Comparison of ENCODE assay signal across 23 cellular contexts in genomic region chr11:122780296-122780949, GRCh38. TPM values are rescaled to one million over a fixed set of nuclear protein-coding genes. Genes with fewer than 3 reads are reported as not detected.
A peak's percentile ranks its signal among the peaks of the same experiment; 100 is the strongest.
DNase-seq lines count a peak whose midpoint lies in the region; ATAC-seq and TF ChIP-seq lines count a peak whose summit lies in the region.
"Had no signal": no experiment of that assay in that cellular context is flagged by ENCODE, and none has a peak within 500 bp of the region (broad histone marks: within the 10 kb centered on the region; RNA-seq: fewer than 3 reads in every experiment).

No MANE protein-coding gene starts in this region.

- peak overlapping the region; percentile 56 for H3K9ac ChIP-seq in adipocyte (ENCODE audit: low read length)
- H3K9ac ChIP-seq: neural progenitor cell, SK-N-SH had no signal

- H3K9me3 Mint-ChIP-seq in CD4-positive, CD25-positive, alpha-beta regulatory T cell = no peaks in the 10 kb centered on the region
- H3K9me3 Mint-ChIP-seq in neural crest cell = no peaks in the 10 kb centered on the region
- H3K9me3 Mint-ChIP-seq: neural progenitor cell; stimulated activated memory B cell treated with anti-CD40 and anti-IgM and Interleukin-4, amounts not matched to agents 10 μg/mL and 1 μg/mL and 100 μg/mL, for 72 hours had no signal

- ATAC-seq in CD4-positive, CD25-positive, alpha-beta regulatory T cell (ENCODE audit: low read depth in 2 of 2) = no peak
- ATAC-seq in HG03439 (IDR thresholded peaks at IDR 0.05; ENCODE audit: unreplicated experiment) = no peak
- ATAC-seq: stimulated activated memory B cell treated with anti-CD40 and anti-IgM and Interleukin-4, amounts not matched to agents 10 μg/mL and 1 μg/mL and 100 μg/mL, for 72 hours had no signal

- no peak overlapping the region for H3K27ac ChIP-seq in CD4-positive, CD25-positive, alpha-beta regulatory T cell (ENCODE audit: insufficient read depth, low read length, poor library complexity, severe bottlenecking)
- H3K27ac ChIP-seq: adrenal gland, neural progenitor cell, right atrium auricular region, suprapubic skin had no signal

- H3K4me1 Mint-ChIP-seq in CD4-positive, CD25-positive, alpha-beta regulatory T cell = peaks cover 4 to 10% (median 9%) of the 10 kb centered on the region in 4 donors
- H3K4me1 Mint-ChIP-seq in neural crest cell = peaks cover 12% of the 10 kb centered on the region

- H3K27me3 ChIP-seq in CD4-positive, CD25-positive, alpha-beta regulatory T cell (ENCODE audit: control insufficient read depth, insufficient read depth, low read length) = no peaks in the 10 kb centered on the region
- H3K27me3 ChIP-seq in adipocyte (replicated peaks; ENCODE audit: control insufficient read depth, insufficient read depth, low read length) = no peaks in the 10 kb centered on the region
- H3K27me3 ChIP-seq: adrenal gland, neural progenitor cell, right atrium auricular region, suprapubic skin had no signal

- peak overlapping the region in 1 of 4 donors; percentile 67 for H3K4me3 Mint-ChIP-seq in CD4-positive, CD25-positive, alpha-beta regulatory T cell
- H3K4me3 Mint-ChIP-seq in neural crest cell = no peak overlapping the region
- H3K4me3 Mint-ChIP-seq: brain; neural progenitor cell; stimulated activated memory B cell treated with anti-CD40 and anti-IgM and Interleukin-4, amounts not matched to agents 10 μg/mL and 1 μg/mL and 100 μg/mL, for 72 hours had no signal

- no peaks in the 10 kb centered on the region for H3K27me3 Mint-ChIP-seq in CD4-positive, CD25-positive, alpha-beta regulatory T cell
- H3K27me3 Mint-ChIP-seq in neural crest cell (ENCODE audit: low read depth) = peaks cover 7% of the 10 kb centered on the region
- H3K27me3 Mint-ChIP-seq: brain; stimulated activated memory B cell treated with anti-CD40 and anti-IgM and Interleukin-4, amounts not matched to agents 10 μg/mL and 1 μg/mL and 100 μg/mL, for 72 hours had no signal

- H3K36me3 ChIP-seq in CD4-positive, CD25-positive, alpha-beta regulatory T cell (ENCODE audit: control insufficient read depth, insufficient read depth, low read length) = peaks cover 69% of the 10 kb centered on the region
- H3K36me3 ChIP-seq in adipocyte (ENCODE audit: control insufficient read depth, insufficient read depth, low read length, severe bottlenecking) = peaks cover 12% of the 10 kb centered on the region
- H3K36me3 ChIP-seq: adrenal gland, neural progenitor cell, right atrium auricular region, suprapubic skin had no signal

- no peak for TF ChIP-seq CTCF in neural crest cell (conservative IDR thresholded peaks at IDR 0.05)

- H3K36me3 Mint-ChIP-seq in CD4-positive, CD25-positive, alpha-beta regulatory T cell = peaks cover 59% of the 10 kb centered on the region
- no peaks in the 10 kb centered on the region for H3K36me3 Mint-ChIP-seq in neural crest cell (ENCODE audit: low read depth)
- H3K36me3 Mint-ChIP-seq: neural progenitor cell had no signal

- DNase-seq in CD4-positive, CD25-positive, alpha-beta regulatory T cell = no peak
- DNase-seq in G401 (ENCODE audit: low spot score) = peak; percentile 94
- no peak for DNase-seq in adipocyte (ENCODE audit: low read depth)
- DNase-seq in neural crest cell (ENCODE audit: low read depth, low spot score) = no peak
- no peak for DNase-seq in hepatic stellate cell (ENCODE audit: low spot score)
- no peak for DNase-seq in T-helper 1 cell
- DNase-seq: activated CD4-positive, alpha-beta T cell treated with anti-CD3 and anti-CD28 coated beads for 4 hours; activated gamma-delta T cell treated with Interleukin-2 at 50 U/mL for 16 hours; activated T-cell treated with anti-CD3 and anti-CD28 coated beads, Interleukin-2, amount 50 U/mL, for 1 hour; adrenal gland; kidney; NCI-H2029 treated with DMSO at 0.1 percent for 48 hours; NCI-H2227 treated with DMSO at 0.1 percent for 48 hours; NCI-H69; SK-N-SH; stimulated activated CD4-positive, alpha-beta T cell treated with anti-CD3 and anti-CD28 coated beads, Interleukin-4, amount 100 ng/mL, for 4 hours had no signal

- H3K4me3 ChIP-seq in CD4-positive, CD25-positive, alpha-beta regulatory T cell (ENCODE audit: low read depth, low read length) = no peak overlapping the region
- peak overlapping the region; percentile 32 for H3K4me3 ChIP-seq in adipocyte (ENCODE audit: low read length)
- H3K4me3 ChIP-seq: adrenal gland, lung, neural progenitor cell, right atrium auricular region, suprapubic skin had no signal

- peak overlapping the region in 2 of 3 donors; percentile 13 to 71 for H3K27ac Mint-ChIP-seq in CD4-positive, CD25-positive, alpha-beta regulatory T cell
- peak overlapping the region; percentile 15 for H3K27ac Mint-ChIP-seq in neural crest cell (ENCODE audit: unreplicated experiment)
- H3K27ac Mint-ChIP-seq: neural progenitor cell; stimulated activated memory B cell treated with anti-CD40 and anti-IgM and Interleukin-4, amounts not matched to agents 10 μg/mL and 1 μg/mL and 100 μg/mL, for 72 hours had no signal

- in situ Hi-C loops in G401 (cut with HindIII; ENCODE audit: low sequenced_read_pairs) = no loop called here

- no peaks in the 10 kb centered on the region for H3K9me3 ChIP-seq in CD4-positive, CD25-positive, alpha-beta regulatory T cell (ENCODE audit: control insufficient read depth in 2 of 2, low read length in 2 of 2)
- no peaks in the 10 kb centered on the region for H3K9me3 ChIP-seq in adipocyte (ENCODE audit: control insufficient read depth, low read length)
- H3K9me3 ChIP-seq: adrenal gland, right atrium auricular region, SK-N-SH, suprapubic skin had no signal

- no peaks in the 10 kb centered on the region for H3K4me1 ChIP-seq in CD4-positive, CD25-positive, alpha-beta regulatory T cell (ENCODE audit: control insufficient read depth, insufficient read depth, low read length, poor library complexity, severe bottlenecking)
- peaks cover 65% of the 10 kb centered on the region for H3K4me1 ChIP-seq in adipocyte (ENCODE audit: control insufficient read depth, insufficient read depth, low read length)
- H3K4me1 ChIP-seq: neural progenitor cell had no signal

RNA-seq across cellular contexts. Expression of gene CRTAM, which starts 57.9 kb away (rescaled TPM):
- total RNA-seq in CD4-positive, CD25-positive, alpha-beta regulatory T cell = 1.4 TPM
- polyA plus RNA-seq in CD4-positive, CD25-positive, alpha-beta regulatory T cell = 1 to 10 TPM in 2 of 4 donors, under 1 TPM in 2; 0.29 to 1.9 (median 0.98) TPM
- not detected in 2 replicates for total RNA-seq in G401 (2014; rRNA removed; shearing (Covaris generic))
- not detected in 2 replicates for total RNA-seq in neural crest cell
- polyA plus RNA-seq: SK-N-SH had no signal
